In genomic region chr7:139043823-139044812, GRCh38 we compare ENCODE assay signal across 8 cellular contexts.
A peak's percentile ranks its signal among the peaks of the same experiment; 100 is the strongest.
DNase-seq lines count a peak whose midpoint lies in the region; ATAC-seq, FAIRE-seq and TF ChIP-seq lines count a peak whose summit lies in the region.

No MANE protein-coding gene starts in this region.

- H3K27me3 Mint-ChIP-seq in activated naive CD8-positive, alpha-beta T cell: no peaks in the 10 kb centered on the region

- H3K27ac Mint-ChIP-seq in activated naive CD8-positive, alpha-beta T cell: peak overlapping the region; percentile 77

- no peaks in the 10 kb centered on the region for H3K9me3 Mint-ChIP-seq in activated naive CD8-positive, alpha-beta T cell (ENCODE audit: low read depth)

- H3K4me3 ChIP-seq in HEK293 (ENCODE audit: low read depth, low read length): no peak overlapping the region

- CTCF ChIA-PET in HEK293 (lab: Yijun Ruan, JAX): interaction anchor here (0.5 kb wide), 1 partner anchor 434 kb away, joined by 3 read pairs; no protein-coding TSS in a partner anchor

- peak; percentile 24 to 82 (median 54) for DNase-seq in T-helper 1 cell
- peak; percentile 35 to 66 (median 50) for DNase-seq in stimulated activated CD4-positive, alpha-beta T cell treated with anti-CD3 and anti-CD28 coated beads, TNF-alpha, amount 100 ng/mL, for 24 hours (ENCODE audit: low read depth in 3 of 3)
- DNase-seq in head of caudate nucleus: no peak
- DNase-seq in RCC 7860 (ENCODE audit: low spot score): no peak
- DNase-seq in RKO (ENCODE audit: low spot score): no peak

- intact Hi-C loops in head of caudate nucleus (cut with DNase I): no loop called here

- H3K4me1 Mint-ChIP-seq in activated naive CD8-positive, alpha-beta T cell (ENCODE audit: low read depth): peaks cover 62% of the 10 kb centered on the region

- peaks cover 0 to 44% of the 10 kb centered on the region in 2 experiments; a peak in 1 of 3 replicates for H3K36me3 ChIP-seq in HEK293 (ENCODE audit: control insufficient read depth in 2 of 2, insufficient read depth in 1 of 2, low read length in 2 of 2)

- H3K4me1 ChIP-seq in HEK293 (ENCODE audit: control insufficient read depth, insufficient read depth, low read length): no peaks in the 10 kb centered on the region

- peak overlapping the region; percentile 57 for H3K4me3 Mint-ChIP-seq in activated naive CD8-positive, alpha-beta T cell

- TF ChIP-seq CTCF in HEK293 (tag by site-specific recombination; IDR thresholded peaks at IDR 0.05): no peak

- peaks cover 28% of the 10 kb centered on the region for H3K36me3 Mint-ChIP-seq in activated naive CD8-positive, alpha-beta T cell

- no peaks in the 10 kb centered on the region for H3K9me3 ChIP-seq in HEK293 (ENCODE audit: control insufficient read depth, insufficient read depth, low read depth, low read length)

- no peak for ATAC-seq in GM21786 (IDR thresholded peaks at IDR 0.05; ENCODE audit: unreplicated experiment)

- FAIRE-seq in RCC 7860 (lab: Jason Lieb, UNC): no peak

- H3K27ac ChIP-seq in HEK293 (ENCODE audit: extremely low read depth, low read depth, low read length): no peak overlapping the region

- POLR2A ChIA-PET in HEK293 (lab: Yijun Ruan, JAX): no interaction called here

TF ChIP-seq in HEK293, 187 proteins besides CTCF, POLR2A, EP300 and RAD21:
- TF ChIP-seq, protein P1, sequence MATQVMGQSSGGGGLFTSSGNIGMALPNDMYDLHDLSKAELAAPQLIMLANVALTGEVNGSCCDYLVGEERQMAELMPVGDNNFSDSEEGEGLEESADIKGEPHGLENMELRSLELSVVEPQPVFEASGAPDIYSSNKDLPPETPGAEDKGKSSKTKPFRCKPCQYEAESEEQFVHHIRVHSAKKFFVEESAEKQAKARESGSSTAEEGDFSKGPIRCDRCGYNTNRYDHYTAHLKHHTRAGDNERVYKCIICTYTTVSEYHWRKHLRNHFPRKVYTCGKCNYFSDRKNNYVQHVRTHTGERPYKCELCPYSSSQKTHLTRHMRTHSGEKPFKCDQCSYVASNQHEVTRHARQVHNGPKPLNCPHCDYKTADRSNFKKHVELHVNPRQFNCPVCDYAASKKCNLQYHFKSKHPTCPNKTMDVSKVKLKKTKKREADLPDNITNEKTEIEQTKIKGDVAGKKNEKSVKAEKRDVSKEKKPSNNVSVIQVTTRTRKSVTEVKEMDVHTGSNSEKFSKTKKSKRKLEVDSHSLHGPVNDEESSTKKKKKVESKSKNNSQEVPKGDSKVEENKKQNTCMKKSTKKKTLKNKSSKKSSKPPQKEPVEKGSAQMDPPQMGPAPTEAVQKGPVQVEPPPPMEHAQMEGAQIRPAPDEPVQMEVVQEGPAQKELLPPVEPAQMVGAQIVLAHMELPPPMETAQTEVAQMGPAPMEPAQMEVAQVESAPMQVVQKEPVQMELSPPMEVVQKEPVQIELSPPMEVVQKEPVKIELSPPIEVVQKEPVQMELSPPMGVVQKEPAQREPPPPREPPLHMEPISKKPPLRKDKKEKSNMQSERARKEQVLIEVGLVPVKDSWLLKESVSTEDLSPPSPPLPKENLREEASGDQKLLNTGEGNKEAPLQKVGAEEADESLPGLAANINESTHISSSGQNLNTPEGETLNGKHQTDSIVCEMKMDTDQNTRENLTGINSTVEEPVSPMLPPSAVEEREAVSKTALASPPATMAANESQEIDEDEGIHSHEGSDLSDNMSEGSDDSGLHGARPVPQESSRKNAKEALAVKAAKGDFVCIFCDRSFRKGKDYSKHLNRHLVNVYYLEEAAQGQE (tag by site-specific recombination; IDR thresholded peaks at IDR 0.05): peak; percentile 75
- TF ChIP-seq ZNF155 (tag by site-specific recombination; IDR thresholded peaks at IDR 0.05) (no peak), ZNF530 (tag by site-specific recombination; IDR thresholded peaks at IDR 0.05; ENCODE audit: low read depth) (no peak)

Comparison
In these comparisons a context has a peak if more than half of its experiments do, and no peak if none do; other contexts are left out.
1. DNase-seq: peak in T-helper 1 cell (5 of 5) and stimulated activated CD4-positive, alpha-beta T cell treated with anti-CD3 and anti-CD28 coated beads, TNF-alpha, amount 100 ng/mL, for 24 hours (3 of 3); none in head of caudate nucleus (0 of 42), RCC 7860 (single experiment) and RKO (single experiment).